Comparison of ENCODE assay signal across 10 cellular contexts in the genomic region with DNA sequence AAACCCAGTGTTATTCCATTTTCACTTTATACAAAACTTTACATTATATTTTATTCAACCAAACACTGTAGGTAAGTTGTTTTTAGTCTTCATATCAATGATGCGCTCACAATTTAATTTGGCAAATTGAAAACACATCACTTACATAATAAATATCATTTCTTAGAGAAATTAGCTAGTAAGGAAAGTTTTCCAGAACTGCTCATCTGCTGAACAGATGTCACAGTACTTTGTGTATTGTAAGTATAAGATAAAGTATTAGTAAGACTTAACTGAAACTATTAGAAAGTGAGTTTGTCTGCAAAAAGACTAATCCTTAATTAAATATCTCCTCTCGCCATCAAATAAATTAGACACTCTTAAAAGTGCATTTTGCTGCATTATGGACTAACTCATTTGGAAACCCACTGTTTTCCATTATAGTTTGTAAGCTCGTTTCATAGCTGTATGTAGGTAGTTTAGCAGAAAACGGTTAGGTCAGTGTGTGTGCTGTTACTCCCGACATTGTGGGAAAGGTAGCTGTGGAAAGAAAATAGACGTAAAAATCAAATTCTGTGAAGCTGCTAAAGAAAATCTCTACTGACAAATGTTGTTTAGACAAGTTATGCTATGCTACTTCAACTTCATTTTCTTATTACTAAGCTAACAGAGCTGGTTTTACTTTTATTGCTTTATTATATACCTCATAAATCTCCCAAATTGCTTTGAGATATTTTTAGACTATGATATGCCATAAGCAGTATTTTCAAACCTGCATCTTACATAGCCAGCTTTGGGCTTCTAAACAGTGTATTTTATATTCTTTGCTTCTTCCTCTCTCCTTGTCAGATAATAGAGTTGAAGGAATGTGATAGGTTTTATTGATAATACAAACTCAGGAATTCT.
"Had no signal": no experiment of that assay in that cellular context is flagged by ENCODE, and none has a peak within 500 bp of the region (broad histone marks: within the 10 kb centered on the region; RNA-seq: fewer than 3 reads in every experiment).

No MANE protein-coding gene starts in this region.

- DNase-seq: activated CD4-positive, alpha-beta memory T cell treated with anti-CD3 and anti-CD28 coated beads, Interleukin-2, amount 10 ng/mL, durations not matched to agents 7 days and 5 days; activated naive CD4-positive, alpha-beta T cell treated with anti-CD3 and anti-CD28 coated beads, Interleukin-2, amount 10 ng/mL, durations not matched to agents 7 days and 5 days; activated T-cell treated with anti-CD3 and anti-CD28 coated beads, Interleukin-2, amount 50 U/mL, for 24 hours; hippocampal formation; left ventricle myocardium superior; mesendoderm; stimulated activated CD4-positive, alpha-beta T cell treated with anti-CD3 and anti-CD28 coated beads, Interleukin-12 subunit alpha, Interleukin-12 subunit beta, amount 100 ng/mL, for 4 hours; T-helper 1 cell; WERI-Rb-1 had no signal

- H3K27ac ChIP-seq: thoracic aorta, WERI-Rb-1 had no signal

- H3K4me3 ChIP-seq: thoracic aorta had no signal

- H3K36me3 ChIP-seq: thoracic aorta, WERI-Rb-1 had no signal

- H3K9me3 ChIP-seq: thoracic aorta had no signal
